In the genomic region with DNA sequence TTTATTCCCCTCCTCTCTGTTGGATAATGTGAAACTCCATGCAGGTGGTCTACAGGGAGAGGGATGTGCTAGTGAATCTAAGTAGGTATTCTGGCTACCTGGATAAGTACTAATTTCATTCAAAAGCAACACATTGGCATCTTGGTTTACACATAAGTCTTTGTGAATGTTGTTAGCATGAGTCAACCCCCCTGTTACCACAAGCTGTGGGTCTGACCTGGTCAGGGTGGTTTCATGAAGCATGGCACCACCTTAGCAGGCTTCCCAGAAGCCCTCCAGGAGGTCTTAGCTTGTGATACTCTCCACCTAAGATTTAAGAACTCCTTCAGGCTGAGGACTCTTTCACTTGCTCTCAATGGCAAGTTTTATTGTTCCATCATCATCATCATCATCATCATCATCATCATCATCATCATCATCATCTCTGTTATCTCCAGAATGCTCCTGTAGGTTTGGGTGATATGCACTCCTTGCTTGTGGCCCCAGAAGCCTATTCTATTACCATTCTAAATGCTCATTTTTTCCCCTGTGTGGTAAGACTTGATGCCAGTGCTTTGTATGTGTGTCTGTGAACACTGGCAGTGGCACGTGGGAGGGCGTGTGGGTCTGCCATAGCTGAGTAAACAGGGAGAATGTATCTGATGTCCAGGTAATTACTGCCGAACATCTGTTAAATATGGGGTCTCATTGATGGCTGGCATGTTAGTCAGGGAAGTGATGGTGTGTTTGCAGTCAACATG, we compare ENCODE assay signal across 15 cellular contexts.
"Had no signal": no experiment of that assay in that cellular context is flagged by ENCODE, and none has a peak within 500 bp of the region (broad histone marks: within the 10 kb centered on the region; RNA-seq: fewer than 3 reads in every experiment).

No MANE protein-coding gene starts in this region.

- DNase-seq: activated B cell treated with CpG ODN at 0.5 μM for 24 hours; activated CD4-positive, alpha-beta T cell treated with anti-CD3 and anti-CD28 coated beads for 48 hours; activated CD8-positive, alpha-beta memory T cell treated with anti-CD3 and anti-CD28 coated beads, Interleukin-2, amount 50 U/mL, for 4 hours; activated CD8-positive, alpha-beta T cell treated with anti-CD3 and anti-CD28 coated beads for 36 hours; activated gamma-delta T cell; activated T-cell treated with anti-CD3 and anti-CD28 coated beads, Interleukin-2, amount 50 U/mL, for 72 hours; caudate nucleus; heart right ventricle; left lung; mammary epithelial cell; naive B cell; psoas muscle; stimulated activated naive CD8-positive, alpha-beta T cell treated with anti-CD3 and anti-CD28 coated beads, Interleukin-15, amount 100 ng/mL, for 72 hours had no signal

- ATAC-seq: activated CD8-positive, alpha-beta T cell treated with anti-CD3 and anti-CD28 coated beads for 36 hours; activated naive CD4-positive, alpha-beta T cell treated with anti-CD3 and anti-CD28 coated beads, Interleukin-2, amount 50 U/mL, for 72 hours; activated T-cell treated with anti-CD3 and anti-CD28 coated beads, Interleukin-2, amount 50 U/mL, for 72 hours; left lung; psoas muscle; sciatic nerve; stimulated activated naive CD8-positive, alpha-beta T cell treated with anti-CD3 and anti-CD28 coated beads, Interleukin-15, amount 100 ng/mL, for 72 hours had no signal
